ENCODE assay signal across 9 cellular contexts in the genomic region with DNA sequence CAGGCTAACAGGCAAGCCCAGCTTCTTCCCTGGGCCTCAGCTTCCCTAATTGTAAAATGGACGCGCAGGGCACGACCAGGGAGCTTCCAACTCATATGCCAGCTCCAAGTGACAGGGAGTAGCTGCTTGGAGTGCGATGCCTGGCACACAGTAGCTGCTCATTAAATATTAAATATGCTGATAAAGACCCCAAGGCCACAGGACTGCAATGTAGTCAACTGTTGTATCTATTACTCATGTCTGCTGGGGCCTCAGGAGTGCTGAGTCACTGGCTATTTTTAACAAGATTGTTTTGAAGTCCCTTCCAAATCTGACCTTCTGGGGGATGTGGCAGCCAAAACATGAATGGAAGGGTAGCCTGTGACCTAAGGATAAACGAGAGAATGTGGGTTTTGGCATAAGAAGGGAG. TPM values are rescaled to one million over a fixed set of nuclear protein-coding genes. Genes with fewer than 3 reads are reported as not detected.
DNase-seq lines count a peak whose midpoint lies in the region; ATAC-seq, FAIRE-seq and TF ChIP-seq lines count a peak whose summit lies in the region.
"Had no signal": no experiment of that assay in that cellular context is flagged by ENCODE, and none has a peak within 500 bp of the region (broad histone marks: within the 10 kb centered on the region; RNA-seq: fewer than 3 reads in every experiment).

No MANE protein-coding gene starts in this region.

- POLR2A ChIA-PET in WTC11 (lab: Charles Lee): interaction anchor here (0.9 kb wide), 1 partner anchor 23 kb away, joined by 3 read pairs; no protein-coding TSS in a partner anchor

- no peak for FAIRE-seq in GM12892 (lab: Jason Lieb, UNC)

- no peak overlapping the region for H3K4me3 ChIP-seq in RWPE2 (ENCODE audit: severe bottlenecking)
- H3K4me3 ChIP-seq in fibroblast of mammary gland (ENCODE audit: control insufficient read depth, low read depth, low read length): no peak overlapping the region
- no peak overlapping the region for H3K4me3 ChIP-seq in sigmoid colon
- H3K4me3 ChIP-seq: ovary had no signal

- no peak overlapping the region for H3K4me3 Mint-ChIP-seq in WTC11

- H3K27ac ChIP-seq in RWPE2 (ENCODE audit: poor library complexity, severe bottlenecking) (peak overlapping the region; percentile 4), sigmoid colon (peak overlapping the region; percentile 48 to 88 (median 73))

- H3K36me3 Mint-ChIP-seq in WTC11: peaks cover 27% of the 10 kb centered on the region

- TF ChIP-seq POLR2A in GM12892 (IDR thresholded peaks at IDR 0.05; ENCODE audit: low read depth, low read length): 0 out of 2 replicates have a peak, but pooled peaks have one; percentile 15
- no peak for TF ChIP-seq POLR2A in sigmoid colon (IDR thresholded peaks at IDR 0.05)

- peaks cover 5% of the 10 kb centered on the region for H3K4me1 ChIP-seq in RWPE2 (ENCODE audit: insufficient read depth, poor library complexity, severe bottlenecking)
- peaks cover 0 to 82% (median 63%) of the 10 kb centered on the region in 4 donors for H3K4me1 ChIP-seq in sigmoid colon

- H3K36me3 ChIP-seq in RWPE2 (ENCODE audit: low read depth) (peaks cover 72% of the 10 kb centered on the region), sigmoid colon (peaks cover 0 to 35% (median 12%) of the 10 kb centered on the region in 4 donors)
- H3K36me3 ChIP-seq: ovary had no signal

- H3K27me3 Mint-ChIP-seq in WTC11 (ENCODE audit: low read depth): no peaks in the 10 kb centered on the region

- CTCF ChIA-PET in WTC11 (lab: Charles Lee): interaction anchor here (1.1 to 4.5 kb wide), 4 partner anchors 12 to 102 kb away, joined by 3 to 37 read pairs (median 10); no protein-coding TSS in a partner anchor

- no peak overlapping the region for H3K27ac Mint-ChIP-seq in WTC11

- ATAC-seq in RWPE2 (ENCODE audit: low read depth) (peak; percentile 56; the same call in 2 of the 3 replicates), WTC11 (no peak), HG02870 (IDR thresholded peaks at IDR 0.05; ENCODE audit: unreplicated experiment) (no peak)

- intact Hi-C loops in sigmoid colon (cut with DNase I): no loop called here

- 76 to 84% methylated on average over 5 of the region's 5 CpGs for WGBS in sigmoid colon, 2 donors

- peak in 1 of 4 donors; percentile 20 for TF ChIP-seq EP300 in sigmoid colon (IDR thresholded peaks at IDR 0.05)

- H3K9me3 Mint-ChIP-seq in WTC11: no peaks in the 10 kb centered on the region

- peaks cover 17% of the 10 kb centered on the region for H3K4me1 Mint-ChIP-seq in WTC11

- H3K9me3 ChIP-seq in RWPE2 (ENCODE audit: severe bottlenecking) (no peaks in the 10 kb centered on the region), sigmoid colon (no peaks in the 10 kb centered on the region)
- H3K9me3 ChIP-seq: ovary had no signal

- no peaks in the 10 kb centered on the region for H3K27me3 ChIP-seq in RWPE2 (ENCODE audit: insufficient read depth, poor library complexity, severe bottlenecking)
- H3K27me3 ChIP-seq in sigmoid colon: no peaks in the 10 kb centered on the region
- H3K27me3 ChIP-seq: ovary had no signal

- DNase-seq in GM12892 (ENCODE audit: insufficient read length) (no peak), RWPE2 (ENCODE audit: low spot score) (no peak), fibroblast of mammary gland (ENCODE audit: low read depth) (peak; percentile 87), sigmoid colon (no peak), WTC11 (ENCODE audit: low spot score) (no peak), COR-L47 (lab: John Stamatoyannopoulos, UW) (no peak), ureter (ENCODE audit: low spot score) (no peak)

- no peak for TF ChIP-seq CTCF in RWPE2 (IDR thresholded peaks at IDR 0.05; ENCODE audit: poor library complexity, severe bottlenecking)
- TF ChIP-seq CTCF in fibroblast of mammary gland (conservative IDR thresholded peaks at IDR 0.05; ENCODE audit: control insufficient read depth, insufficient read depth, low read depth, low read length): no peak
- no peak for TF ChIP-seq CTCF in sigmoid colon (IDR thresholded peaks at IDR 0.05)
- TF ChIP-seq CTCF in WTC11 (IDR thresholded peaks at IDR 0.05): no peak

TF ChIP-seq in WTC11, 78 proteins besides CTCF, POLR2A, EP300 and RAD21 (continues in another document):
- TF ChIP-seq, protein P1, sequence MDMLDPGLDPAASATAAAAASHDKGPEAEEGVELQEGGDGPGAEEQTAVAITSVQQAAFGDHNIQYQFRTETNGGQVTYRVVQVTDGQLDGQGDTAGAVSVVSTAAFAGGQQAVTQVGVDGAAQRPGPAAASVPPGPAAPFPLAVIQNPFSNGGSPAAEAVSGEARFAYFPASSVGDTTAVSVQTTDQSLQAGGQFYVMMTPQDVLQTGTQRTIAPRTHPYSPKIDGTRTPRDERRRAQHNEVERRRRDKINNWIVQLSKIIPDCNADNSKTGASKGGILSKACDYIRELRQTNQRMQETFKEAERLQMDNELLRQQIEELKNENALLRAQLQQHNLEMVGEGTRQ (CRISPR knock-in tag; IDR thresholded peaks at IDR 0.05): no peak
- no peak for TF ChIP-seq ZNF138 (CRISPR knock-in tag; conservative IDR thresholded peaks at IDR 0.05)
- no peak for TF ChIP-seq CREM (CRISPR knock-in tag; IDR thresholded peaks at IDR 0.05)
- TF ChIP-seq GTF2I (CRISPR knock-in tag; conservative IDR thresholded peaks at IDR 0.05): no peak
- TF ChIP-seq, protein P2, sequence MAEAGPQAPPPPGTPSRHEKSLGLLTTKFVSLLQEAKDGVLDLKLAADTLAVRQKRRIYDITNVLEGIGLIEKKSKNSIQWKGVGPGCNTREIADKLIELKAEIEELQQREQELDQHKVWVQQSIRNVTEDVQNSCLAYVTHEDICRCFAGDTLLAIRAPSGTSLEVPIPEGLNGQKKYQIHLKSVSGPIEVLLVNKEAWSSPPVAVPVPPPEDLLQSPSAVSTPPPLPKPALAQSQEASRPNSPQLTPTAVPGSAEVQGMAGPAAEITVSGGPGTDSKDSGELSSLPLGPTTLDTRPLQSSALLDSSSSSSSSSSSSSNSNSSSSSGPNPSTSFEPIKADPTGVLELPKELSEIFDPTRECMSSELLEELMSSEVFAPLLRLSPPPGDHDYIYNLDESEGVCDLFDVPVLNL (CRISPR knock-in tag; IDR thresholded peaks at IDR 0.05; ENCODE audit: borderline replicate concordance, low read depth): no peak
- TF ChIP-seq, protein P3, sequence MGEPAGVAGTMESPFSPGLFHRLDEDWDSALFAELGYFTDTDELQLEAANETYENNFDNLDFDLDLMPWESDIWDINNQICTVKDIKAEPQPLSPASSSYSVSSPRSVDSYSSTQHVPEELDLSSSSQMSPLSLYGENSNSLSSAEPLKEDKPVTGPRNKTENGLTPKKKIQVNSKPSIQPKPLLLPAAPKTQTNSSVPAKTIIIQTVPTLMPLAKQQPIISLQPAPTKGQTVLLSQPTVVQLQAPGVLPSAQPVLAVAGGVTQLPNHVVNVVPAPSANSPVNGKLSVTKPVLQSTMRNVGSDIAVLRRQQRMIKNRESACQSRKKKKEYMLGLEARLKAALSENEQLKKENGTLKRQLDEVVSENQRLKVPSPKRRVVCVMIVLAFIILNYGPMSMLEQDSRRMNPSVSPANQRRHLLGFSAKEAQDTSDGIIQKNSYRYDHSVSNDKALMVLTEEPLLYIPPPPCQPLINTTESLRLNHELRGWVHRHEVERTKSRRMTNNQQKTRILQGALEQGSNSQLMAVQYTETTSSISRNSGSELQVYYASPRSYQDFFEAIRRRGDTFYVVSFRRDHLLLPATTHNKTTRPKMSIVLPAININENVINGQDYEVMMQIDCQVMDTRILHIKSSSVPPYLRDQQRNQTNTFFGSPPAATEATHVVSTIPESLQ (CRISPR knock-in tag; IDR thresholded peaks at IDR 0.05): no peak
- no peak for TF ChIP-seq RORB (CRISPR knock-in tag; IDR thresholded peaks at IDR 0.05)
- TF ChIP-seq JUN (CRISPR knock-in tag; IDR thresholded peaks at IDR 0.05): no peak
- no peak for TF ChIP-seq ELF4 (CRISPR knock-in tag; IDR thresholded peaks at IDR 0.05; ENCODE audit: low read depth)
- no peak for TF ChIP-seq GRHL2 (CRISPR knock-in tag; IDR thresholded peaks at IDR 0.05; ENCODE audit: insufficient replicate concordance, severe bottlenecking)
- TF ChIP-seq, protein P4, sequence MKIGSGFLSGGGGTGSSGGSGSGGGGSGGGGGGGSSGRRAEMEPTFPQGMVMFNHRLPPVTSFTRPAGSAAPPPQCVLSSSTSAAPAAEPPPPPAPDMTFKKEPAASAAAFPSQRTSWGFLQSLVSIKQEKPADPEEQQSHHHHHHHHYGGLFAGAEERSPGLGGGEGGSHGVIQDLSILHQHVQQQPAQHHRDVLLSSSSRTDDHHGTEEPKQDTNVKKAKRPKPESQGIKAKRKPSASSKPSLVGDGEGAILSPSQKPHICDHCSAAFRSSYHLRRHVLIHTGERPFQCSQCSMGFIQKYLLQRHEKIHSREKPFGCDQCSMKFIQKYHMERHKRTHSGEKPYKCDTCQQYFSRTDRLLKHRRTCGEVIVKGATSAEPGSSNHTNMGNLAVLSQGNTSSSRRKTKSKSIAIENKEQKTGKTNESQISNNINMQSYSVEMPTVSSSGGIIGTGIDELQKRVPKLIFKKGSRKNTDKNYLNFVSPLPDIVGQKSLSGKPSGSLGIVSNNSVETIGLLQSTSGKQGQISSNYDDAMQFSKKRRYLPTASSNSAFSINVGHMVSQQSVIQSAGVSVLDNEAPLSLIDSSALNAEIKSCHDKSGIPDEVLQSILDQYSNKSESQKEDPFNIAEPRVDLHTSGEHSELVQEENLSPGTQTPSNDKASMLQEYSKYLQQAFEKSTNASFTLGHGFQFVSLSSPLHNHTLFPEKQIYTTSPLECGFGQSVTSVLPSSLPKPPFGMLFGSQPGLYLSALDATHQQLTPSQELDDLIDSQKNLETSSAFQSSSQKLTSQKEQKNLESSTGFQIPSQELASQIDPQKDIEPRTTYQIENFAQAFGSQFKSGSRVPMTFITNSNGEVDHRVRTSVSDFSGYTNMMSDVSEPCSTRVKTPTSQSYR (CRISPR knock-in tag; IDR thresholded peaks at IDR 0.05): no peak
- no peak for TF ChIP-seq SMAD3 (CRISPR knock-in tag; IDR thresholded peaks at IDR 0.05; ENCODE audit: borderline replicate concordance)

RNA-seq across cellular contexts. Expression of a gene that starts 17.7 kb away (rescaled TPM):
- 187 TPM for polyA plus RNA-seq in GM12892 (2012; ENCODE audit: missing spikeins)
- 10 to 100 TPM; 55.1 to 73.1 (median 62.8) TPM for total RNA-seq in sigmoid colon
- 100 to 1,000 TPM; 153 to 210 (median 195) TPM for polyA plus RNA-seq in sigmoid colon
- total RNA-seq in WTC11 (2021): 41.1 to 48.9 TPM (median 47.0 TPM) in 3 replicates
- total RNA-seq in ureter: 75.4 TPM

RNA-seq across cellular contexts. Expression of a gene that starts 42.7 kb away (rescaled TPM):
- 2.2 TPM for polyA plus RNA-seq in GM12892 (2012; ENCODE audit: missing spikeins)
- total RNA-seq in sigmoid colon: 1,000 to 10,000 TPM in 2 of 4 donors, 100 to 1,000 TPM in 2; 616 to 2,079 (median 918) TPM
- polyA plus RNA-seq in sigmoid colon: 1,000 to 10,000 TPM in 1 of 3 donors, 100 to 1,000 TPM in 1, 10 to 100 TPM in 1; 85.1 to 1,326 (median 302) TPM
- total RNA-seq in WTC11 (2021): 24.5 to 26.9 TPM (median 26.2 TPM) in 3 replicates
- total RNA-seq in ureter: 160 TPM
